Comparison of ENCODE assay signal across 14 cellular contexts in genomic region chr6:142297996-142298753, GRCh38. TPM values are rescaled to one million over a fixed set of nuclear protein-coding genes. Genes with fewer than 3 reads are reported as not detected.
DNase-seq lines count a peak whose midpoint lies in the region; ATAC-seq, FAIRE-seq and TF ChIP-seq lines count a peak whose summit lies in the region.
"Had no signal": no experiment of that assay in that cellular context is flagged by ENCODE, and none has a peak within 500 bp of the region (broad histone marks: within the 10 kb centered on the region; RNA-seq: fewer than 3 reads in every experiment).

No MANE protein-coding gene starts in this region.

- POLR2A ChIA-PET in endothelial cell of umbilical vein (lab: Charles Lee), result interaction anchor here (0.8 kb wide), 1 partner anchor 9 kb away, joined by 3 read pairs; no protein-coding TSS in a partner anchor

- H3K36me3 ChIP-seq in OCI-LY3 (replicated peaks; ENCODE audit: low read depth, low read length) (no peaks in the 10 kb centered on the region), endothelial cell of umbilical vein (ENCODE audit: control insufficient read depth in 2 of 2, extremely low read depth in 1 of 2, insufficient read depth in 2 of 2, low read length in 2 of 2) (no peaks in the 10 kb centered on the region), osteoblast (ENCODE audit: insufficient read depth, low read length) (no peaks in the 10 kb centered on the region)

- no peaks in the 10 kb centered on the region for H3K9me3 Mint-ChIP-seq in stimulated activated effector memory CD8-positive, alpha-beta T cell treated with anti-CD3 and anti-CD28 coated beads, Interleukin-12 subunit alpha, Interleukin-12 subunit beta, amount 100 ng/mL, for 72 hours
- H3K9me3 Mint-ChIP-seq: naive B cell had no signal

- H3K27ac Mint-ChIP-seq in stimulated activated effector memory CD8-positive, alpha-beta T cell treated with anti-CD3 and anti-CD28 coated beads, Interleukin-12 subunit alpha, Interleukin-12 subunit beta, amount 100 ng/mL, for 72 hours, result no peak overlapping the region
- H3K27ac Mint-ChIP-seq: T-helper 17 cell had no signal

- H3K4me3 Mint-ChIP-seq in stimulated activated effector memory CD8-positive, alpha-beta T cell treated with anti-CD3 and anti-CD28 coated beads, Interleukin-12 subunit alpha, Interleukin-12 subunit beta, amount 100 ng/mL, for 72 hours, result no peak overlapping the region
- H3K4me3 Mint-ChIP-seq: naive B cell, T-helper 17 cell had no signal

- H3K4me2 ChIP-seq in OCI-LY3 (ENCODE audit: low read length) (0 out of 2 replicates have a peak overlapping the region, but pooled peaks have one; percentile 11), endothelial cell of umbilical vein (ENCODE audit: insufficient read depth, low read length) (peak overlapping the region; percentile 5), osteoblast (ENCODE audit: insufficient read depth, low read length) (no peak overlapping the region)

- H3K9me3 ChIP-seq in OCI-LY3 (ENCODE audit: insufficient read depth, low read length), result no peaks in the 10 kb centered on the region
- no peaks in the 10 kb centered on the region for H3K9me3 ChIP-seq in endothelial cell of umbilical vein (replicated peaks; ENCODE audit: control insufficient read depth, insufficient read depth, low read length)
- no peaks in the 10 kb centered on the region for H3K9me3 ChIP-seq in osteoblast (ENCODE audit: low read depth, low read length)

- DNase-seq in EH (ENCODE audit: low read depth) (peak; percentile 87), endothelial cell of umbilical vein (ENCODE audit: low read depth, low spot score) (peak; percentile 60), osteoblast (ENCODE audit: insufficient read length, low spot score, missing footprints) (peak; percentile 84), NCI-H1092 treated with DMSO at 0.1 percent for 48 hours (lab: John Stamatoyannopoulos, UW) (no peak)
- no peak for DNase-seq in stimulated activated effector memory CD8-positive, alpha-beta T cell treated with anti-CD3 and anti-CD28 coated beads, Interleukin-12 subunit alpha, Interleukin-12 subunit beta, amount 100 ng/mL, for 72 hours (ENCODE audit: low spot score in 2 of 2)
- DNase-seq in activated effector memory CD4-positive, alpha-beta T cell treated with Interleukin-2 at 50 U/mL for 16 hours, result no peak
- DNase-seq: activated CD8-positive, alpha-beta memory T cell treated with anti-CD3 and anti-CD28 coated beads for 24 hours; DMS 273 treated with DMSO at 0.1 percent for 48 hours; effector memory CD4-positive, alpha-beta T cell; naive B cell; NCI-H1092; T-helper 17 cell had no signal

- H3K4me3 ChIP-seq in OCI-LY3 (ENCODE audit: low read length), result no peak overlapping the region
- H3K4me3 ChIP-seq in endothelial cell of umbilical vein (replicated peaks in 1 of 3; ENCODE audit: insufficient read depth in 1 of 3, low read depth in 1 of 3, low read length in 3 of 3), result no peak overlapping the region
- H3K4me3 ChIP-seq in osteoblast (ENCODE audit: insufficient read depth, low read length), result no peak overlapping the region

- H4K20me1 ChIP-seq in OCI-LY3 (ENCODE audit: insufficient read depth, low read length), result no peaks in the 10 kb centered on the region
- no peaks in the 10 kb centered on the region for H4K20me1 ChIP-seq in endothelial cell of umbilical vein (replicated peaks; ENCODE audit: control insufficient read depth, extremely low read depth, insufficient read depth, low read length)
- no peaks in the 10 kb centered on the region for H4K20me1 ChIP-seq in osteoblast (ENCODE audit: insufficient read depth, low read length)

- CTCF ChIA-PET in endothelial cell of umbilical vein (lab: Charles Lee), result interaction anchor here (0.8 to 3.0 kb wide), 5 partner anchors 15 to 91 kb away, joined by 3 to 10 read pairs (median 5); no protein-coding TSS in a partner anchor

- no TSS peak for BruUV-seq in endothelial cell of umbilical vein (replicated peaks; lab: Mats Ljungman, UMichigan)

- ATAC-seq in stimulated activated effector memory CD8-positive, alpha-beta T cell treated with anti-CD3 and anti-CD28 coated beads, Interleukin-12 subunit alpha, Interleukin-12 subunit beta, amount 100 ng/mL, for 72 hours, result no peak
- no peak for ATAC-seq in GM21381 (IDR thresholded peaks at IDR 0.05; ENCODE audit: unreplicated experiment)
- ATAC-seq: T-helper 17 cell had no signal

- intact Hi-C loops in endothelial cell of umbilical vein (cut with micrococcal nuclease), result loop anchor here (1.0 kb wide), 1 partner anchor 88 kb away; no protein-coding TSS in a partner anchor

- TF ChIP-seq CTCF in OCI-LY3 (IDR thresholded peaks at IDR 0.05; ENCODE audit: low read depth, low read length) (no peak), endothelial cell of umbilical vein (IDR thresholded peaks at IDR 0.05; ENCODE audit: extremely low read depth in 1 of 2, insufficient read depth in 1 of 2, low read depth in 1 of 2, low read length in 2 of 2) (no peak), osteoblast (IDR thresholded peaks at IDR 0.05; ENCODE audit: extremely low read depth, low read depth, low read length) (no peak)

- H3K4me1 ChIP-seq in OCI-LY3 (ENCODE audit: low read length) (peaks cover 15% of the 10 kb centered on the region), endothelial cell of umbilical vein (ENCODE audit: control insufficient read depth, extremely low read depth, insufficient read depth, low read length) (peaks cover 21% of the 10 kb centered on the region), osteoblast (ENCODE audit: insufficient read depth, low read length) (peaks cover 19% of the 10 kb centered on the region)

- peak; percentile 75 for FAIRE-seq in endothelial cell of umbilical vein (lab: Jason Lieb, UNC)

- H3K27me3 ChIP-seq in OCI-LY3 (ENCODE audit: low read depth, low read length) (no peaks in the 10 kb centered on the region), endothelial cell of umbilical vein (ENCODE audit: control insufficient read depth in 2 of 2, insufficient read depth in 2 of 2, low read length in 2 of 2) (no peaks in the 10 kb centered on the region), osteoblast (ENCODE audit: insufficient read depth, low read length) (peaks cover 4% of the 10 kb centered on the region)

- dilution Hi-C loops in endothelial cell of umbilical vein (cut with MboI; ENCODE audit: extremely low pct_ligation_motif_present, low sequenced_read_pairs), result no loop called here

- H3K9me1 ChIP-seq in endothelial cell of umbilical vein (replicated peaks; ENCODE audit: control insufficient read depth, extremely low read depth, insufficient read depth, low read length), result no peaks in the 10 kb centered on the region

- no peak overlapping the region for H3K27ac ChIP-seq in OCI-LY3 (ENCODE audit: low read length)
- peak overlapping the region; percentile 71 for H3K27ac ChIP-seq in endothelial cell of umbilical vein (ENCODE audit: insufficient read depth, low read depth, low read length)
- H3K27ac ChIP-seq in osteoblast (ENCODE audit: low read depth, low read length), result peak overlapping the region; percentile 8

- H3K4me1 Mint-ChIP-seq in stimulated activated effector memory CD8-positive, alpha-beta T cell treated with anti-CD3 and anti-CD28 coated beads, Interleukin-12 subunit alpha, Interleukin-12 subunit beta, amount 100 ng/mL, for 72 hours, result no peaks in the 10 kb centered on the region

- H3K79me2 ChIP-seq in OCI-LY3 (ENCODE audit: low read length) (no peaks in the 10 kb centered on the region), endothelial cell of umbilical vein (ENCODE audit: control insufficient read depth, insufficient read depth, low read length) (peaks cover 15% of the 10 kb centered on the region), osteoblast (ENCODE audit: insufficient read depth, low read length) (no peaks in the 10 kb centered on the region)

- H3K9ac ChIP-seq in OCI-LY3 (ENCODE audit: low read length) (no peak overlapping the region), endothelial cell of umbilical vein (replicated peaks; ENCODE audit: extremely low read depth, insufficient read depth, low read length) (peak overlapping the region; percentile 26)

- H2AFZ ChIP-seq in OCI-LY3 (ENCODE audit: low read depth, low read length) (no peak overlapping the region), endothelial cell of umbilical vein (ENCODE audit: low read depth, low read length) (peak overlapping the region; percentile 9), osteoblast (ENCODE audit: low read length) (no peak overlapping the region)

- TF ChIP-seq POLR2A in endothelial cell of umbilical vein (IDR thresholded peaks at IDR 0.05; ENCODE audit: low read depth, low read length), result peak; percentile 31

- H3K36me3 Mint-ChIP-seq in stimulated activated effector memory CD8-positive, alpha-beta T cell treated with anti-CD3 and anti-CD28 coated beads, Interleukin-12 subunit alpha, Interleukin-12 subunit beta, amount 100 ng/mL, for 72 hours, result no peaks in the 10 kb centered on the region
- H3K36me3 Mint-ChIP-seq: naive B cell had no signal

TF ChIP-seq in endothelial cell of umbilical vein, 7 proteins besides CTCF, POLR2A, EP300 and RAD21:
- peak; percentile 3 for TF ChIP-seq JUN (IDR thresholded peaks at IDR 0.05; ENCODE audit: borderline replicate concordance, insufficient read depth, insufficient read length, low read depth)
- TF ChIP-seq, protein P1, sequence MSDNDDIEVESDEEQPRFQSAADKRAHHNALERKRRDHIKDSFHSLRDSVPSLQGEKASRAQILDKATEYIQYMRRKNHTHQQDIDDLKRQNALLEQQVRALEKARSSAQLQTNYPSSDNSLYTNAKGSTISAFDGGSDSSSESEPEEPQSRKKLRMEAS (IDR thresholded peaks at IDR 0.05; ENCODE audit: insufficient read depth, insufficient read length), result peak; percentile 36
- no peak for TF ChIP-seq POLR2AphosphoS5 (IDR thresholded peaks at IDR 0.05; ENCODE audit: insufficient read depth, low read depth, low read length)
- TF ChIP-seq EZH2 (IDR thresholded peaks at IDR 0.05; ENCODE audit: borderline replicate concordance, low read depth, low read length, severe bottlenecking), result no peak
- no peak for TF ChIP-seq MYC (IDR thresholded peaks at IDR 0.05; ENCODE audit: low read depth, low read length)

RNA-seq across cellular contexts. Expression of gene ADGRG6, which starts 3.6 kb away (rescaled TPM):
- 99.3 and 113 TPM in 2 replicates for total RNA-seq in endothelial cell of umbilical vein
- polyA plus RNA-seq in endothelial cell of umbilical vein, result 154 and 166 TPM in 2 replicates
- 80.1 and 88.6 TPM in 2 replicates for polyA plus RNA-seq in endothelial cell of umbilical vein (2011; cell fraction: cytosol; rRNA removed)
- 280 and 349 TPM in 2 replicates for polyA plus RNA-seq in endothelial cell of umbilical vein (2011; cell fraction: nucleus; rRNA removed)
- 121 and 143 TPM in 2 replicates for polyA plus RNA-seq in endothelial cell of umbilical vein (2012)
- 869 and 872 TPM in 2 replicates for polyA minus RNA-seq in endothelial cell of umbilical vein
- polyA minus RNA-seq in endothelial cell of umbilical vein (2011; cell fraction: cytosol; rRNA and poly(A)+ RNA removed), result 17.4 TPM
- 1,050 and 1,471 TPM in 2 replicates for polyA minus RNA-seq in endothelial cell of umbilical vein (2011; cell fraction: nucleus; rRNA and poly(A)+ RNA removed)
- under 0.01 and 0.36 TPM in 2 replicates for total RNA-seq in osteoblast

Comparison
In these comparisons a context has a peak if more than half of its experiments do, and no peak if none do; other contexts are left out.
1. DNase-seq: peak in EH (single experiment), endothelial cell of umbilical vein (single experiment) and osteoblast (single experiment); none in stimulated activated effector memory CD8-positive, alpha-beta T cell treated with anti-CD3 and anti-CD28 coated beads, Interleukin-12 subunit alpha, Interleukin-12 subunit beta, amount 100 ng/mL, for 72 hours (0 of 2), NCI-H1092 treated with DMSO at 0.1 percent for 48 hours (single experiment) and activated effector memory CD4-positive, alpha-beta T cell treated with Interleukin-2 at 50 U/mL for 16 hours (single experiment).
2. RNA of gene ADGRG6, which starts 3.6 kb away (total RNA-seq): 99.3 to 113 TPM in endothelial cell of umbilical vein; under 0.01 to 0.36 TPM in osteoblast; every median in the first group is over 10 times any median in the second.